In genomic region chr7:149477494-149478443, GRCh38 we compare ENCODE assay signal across 1 cellular context.
TF ChIP-seq lines count a peak whose summit lies in the region.

No MANE protein-coding gene starts in this region.

TF ChIP-seq in HepG2, 621 proteins besides CTCF, POLR2A, EP300 and RAD21:
- TF ChIP-seq TERF1 (CRISPR knock-in tag; IDR thresholded peaks at IDR 0.05) (no peak), ZNF281 (CRISPR knock-in tag; IDR thresholded peaks at IDR 0.05; ENCODE audit: borderline replicate concordance) (0 out of 2 replicates have a peak, but pooled peaks have one; percentile 23), HNRNPL (IDR thresholded peaks at IDR 0.05; ENCODE audit: low read depth, low read length) (no peak), BATF2 (CRISPR knock-in tag; IDR thresholded peaks at IDR 0.05) (no peak), SUZ12 (IDR thresholded peaks at IDR 0.05; ENCODE audit: low read depth, low read length) (no peak)
TF ChIP-seq in HepG2: peak in this region for 1.
